ENCODE assay signal across 29 cellular contexts in genomic region chr2:129441610-129442009, GRCh38.
"Had no signal": no experiment of that assay in that cellular context is flagged by ENCODE, and none has a peak within 500 bp of the region (broad histone marks: within the 10 kb centered on the region; RNA-seq: fewer than 3 reads in every experiment).

No MANE protein-coding gene starts in this region.

- H3K27me3 ChIP-seq: colonic mucosa, esophagus squamous epithelium, gastrocnemius medialis had no signal

- H3K36me3 ChIP-seq: colonic mucosa, esophagus muscularis mucosa, esophagus squamous epithelium, gastrocnemius medialis, gastroesophageal sphincter, heart left ventricle, heart right ventricle had no signal

- H3K9me3 ChIP-seq: colonic mucosa, esophagus muscularis mucosa, esophagus squamous epithelium, gastrocnemius medialis, gastroesophageal sphincter, heart left ventricle, heart right ventricle had no signal

- H3K27ac ChIP-seq: colonic mucosa, coronary artery, dorsolateral prefrontal cortex, epithelial cell of prostate, esophagus muscularis mucosa, esophagus squamous epithelium, foreskin keratinocyte, gastrocnemius medialis, gastroesophageal sphincter, heart left ventricle, heart right ventricle had no signal

- H3K4me3 Mint-ChIP-seq: dendritic cell treated with granulocyte-macrophage colony-stimulating factor and Interleukin-4, amounts not matched to agents 40 ng/mL and 50 ng/mL, for 4 days; effector memory CD8-positive, alpha-beta T cell; endodermal cell had no signal

- FAIRE-seq: colon, endometrium, endothelial cell of umbilical vein, frontal cortex had no signal

- H3K4me1 Mint-ChIP-seq: endodermal cell had no signal

- H3K4me3 ChIP-seq: colonic mucosa, coronary artery, dorsolateral prefrontal cortex, esophagus muscularis mucosa, esophagus squamous epithelium, gastrocnemius medialis, gastroesophageal sphincter, heart left ventricle, heart right ventricle had no signal

- DNase-seq: colonic mucosa; cortex of kidney; dermis blood vessel endothelial cell; dorsolateral prefrontal cortex; effector CD4-positive, alpha-beta T cell; effector CD8-positive, alpha-beta T cell; effector memory CD4-positive, alpha-beta T cell; effector memory CD8-positive, alpha-beta T cell; endodermal cell; erythroblast; esophagus squamous epithelium; foreskin fibroblast; foreskin keratinocyte; foreskin melanocyte; gastrocnemius medialis; glutamatergic neuron; head of caudate nucleus; heart left ventricle; heart right ventricle had no signal

- H3K9me3 Mint-ChIP-seq: dendritic cell treated with granulocyte-macrophage colony-stimulating factor and Interleukin-4, amounts not matched to agents 40 ng/mL and 50 ng/mL, for 4 days; endodermal cell had no signal

- H3K4me1 ChIP-seq: colonic mucosa, esophagus muscularis mucosa, foreskin keratinocyte, gastrocnemius medialis, gastroesophageal sphincter, heart left ventricle, heart right ventricle had no signal

- H3K27me3 Mint-ChIP-seq: dendritic cell treated with granulocyte-macrophage colony-stimulating factor and Interleukin-4, amounts not matched to agents 40 ng/mL and 50 ng/mL, for 4 days had no signal

- ATAC-seq: effector memory CD8-positive, alpha-beta T cell; esophagus mucosa; foreskin keratinocyte; gastrocnemius medialis; gastroesophageal sphincter; heart left ventricle; heart right ventricle had no signal

- H3K27ac Mint-ChIP-seq: dendritic cell treated with granulocyte-macrophage colony-stimulating factor and Interleukin-4, amounts not matched to agents 40 ng/mL and 50 ng/mL, for 4 days; effector memory CD8-positive, alpha-beta T cell; endodermal cell had no signal
